ENCODE assay signal across 1 cellular context in genomic region chr19:1764293-1764683, GRCh38.
TF ChIP-seq lines count a peak whose summit lies in the region.

No MANE protein-coding gene starts in this region.

TF ChIP-seq in HEK293, 187 proteins besides CTCF, POLR2A, EP300 and RAD21 (continued from another document):
- TF ChIP-seq, protein P1, sequence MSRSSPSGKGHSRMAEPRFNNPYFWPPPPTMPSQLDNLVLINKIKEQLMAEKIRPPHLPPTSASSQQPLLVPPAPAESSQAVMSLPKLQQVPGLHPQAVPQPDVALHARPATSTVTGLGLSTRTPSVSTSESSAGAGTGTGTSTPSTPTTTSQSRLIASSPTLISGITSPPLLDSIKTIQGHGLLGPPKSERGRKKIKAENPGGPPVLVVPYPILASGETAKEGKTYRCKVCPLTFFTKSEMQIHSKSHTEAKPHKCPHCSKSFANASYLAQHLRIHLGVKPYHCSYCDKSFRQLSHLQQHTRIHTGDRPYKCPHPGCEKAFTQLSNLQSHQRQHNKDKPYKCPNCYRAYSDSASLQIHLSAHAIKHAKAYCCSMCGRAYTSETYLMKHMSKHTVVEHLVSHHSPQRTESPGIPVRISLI (tag by site-specific recombination; IDR thresholded peaks at IDR 0.05), result no peak
- peak; percentile 28; the same call in 1 of the 2 replicates for TF ChIP-seq SP7 (tag by site-specific recombination; IDR thresholded peaks at IDR 0.05)
- TF ChIP-seq ZBTB11 (tag by site-specific recombination; conservative IDR thresholded peaks at IDR 0.05; ENCODE audit: low read depth), result no peak
- TF ChIP-seq KLF1 (tag by site-specific recombination; IDR thresholded peaks at IDR 0.05), result peak; percentile 23
- TF ChIP-seq ZNF529 (tag by site-specific recombination; IDR thresholded peaks at IDR 0.05; ENCODE audit: insufficient replicate concordance), result no peak
- TF ChIP-seq, protein P2, sequence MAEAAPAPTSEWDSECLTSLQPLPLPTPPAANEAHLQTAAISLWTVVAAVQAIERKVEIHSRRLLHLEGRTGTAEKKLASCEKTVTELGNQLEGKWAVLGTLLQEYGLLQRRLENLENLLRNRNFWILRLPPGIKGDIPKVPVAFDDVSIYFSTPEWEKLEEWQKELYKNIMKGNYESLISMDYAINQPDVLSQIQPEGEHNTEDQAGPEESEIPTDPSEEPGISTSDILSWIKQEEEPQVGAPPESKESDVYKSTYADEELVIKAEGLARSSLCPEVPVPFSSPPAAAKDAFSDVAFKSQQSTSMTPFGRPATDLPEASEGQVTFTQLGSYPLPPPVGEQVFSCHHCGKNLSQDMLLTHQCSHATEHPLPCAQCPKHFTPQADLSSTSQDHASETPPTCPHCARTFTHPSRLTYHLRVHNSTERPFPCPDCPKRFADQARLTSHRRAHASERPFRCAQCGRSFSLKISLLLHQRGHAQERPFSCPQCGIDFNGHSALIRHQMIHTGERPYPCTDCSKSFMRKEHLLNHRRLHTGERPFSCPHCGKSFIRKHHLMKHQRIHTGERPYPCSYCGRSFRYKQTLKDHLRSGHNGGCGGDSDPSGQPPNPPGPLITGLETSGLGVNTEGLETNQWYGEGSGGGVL (tag by site-specific recombination; IDR thresholded peaks at IDR 0.05), result peak; percentile 86
TF ChIP-seq in HEK293: peak in this region for 10.
